Comparison of ENCODE assay signal across 8 cellular contexts in the genomic region with DNA sequence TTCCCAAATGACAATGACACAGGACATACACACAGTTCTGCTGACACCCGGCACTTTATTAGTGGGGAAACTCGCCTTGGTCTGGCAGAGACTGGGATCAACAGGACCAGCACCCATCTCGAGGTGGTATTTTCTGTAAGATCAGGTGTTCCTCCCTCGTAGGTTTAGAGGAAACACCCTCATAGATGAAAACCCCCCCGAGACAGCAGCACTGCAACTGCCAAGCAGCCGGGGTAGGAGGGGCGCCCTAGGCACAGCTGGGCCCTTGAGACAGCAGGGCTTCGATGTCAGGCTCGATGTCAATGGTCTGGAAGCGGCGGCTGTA. TPM values are rescaled to one million over a fixed set of nuclear protein-coding genes. Genes with fewer than 3 reads are reported as not detected.
DNase-seq lines count a peak whose midpoint lies in the region; ATAC-seq and TF ChIP-seq lines count a peak whose summit lies in the region.
"Not testable (repeated sequence)": the region's sequence is repeated elsewhere in the genome, so short reads cannot be mapped to it uniquely, and the experiment has no call there.

No MANE protein-coding gene starts in this region.

- not testable (repeated sequence) for H2AFZ ChIP-seq in Loucy (ENCODE audit: low read length)

- H3K4me3 ChIP-seq in GM06990 (replicated peaks; ENCODE audit: low read depth, low read length) (peak overlapping the region; percentile 93), Loucy (ENCODE audit: low read length, poor library complexity, severe bottlenecking) (peak overlapping the region; percentile 75), fibroblast of pulmonary artery (replicated peaks; ENCODE audit: low read depth, low read length) (peak overlapping the region; percentile 68), retinal pigment epithelial cell (ENCODE audit: low read length) (peak overlapping the region; percentile 64), vagina (peak overlapping the region; percentile 78 to 89)
- not testable (repeated sequence) for H3K4me3 ChIP-seq in mesendoderm (ENCODE audit: low read length)

- peak overlapping the region; percentile 98 for H3K27ac Mint-ChIP-seq in activated CD4-positive, alpha-beta T cell treated with anti-CD3 and anti-CD28 coated beads for 36 hours
- peak overlapping the region; percentile 78 for H3K27ac Mint-ChIP-seq in MCF 10A (ENCODE audit: low read depth, unreplicated experiment)

- H2BK120ac ChIP-seq in mesendoderm (ENCODE audit: low read depth, low read length) = not testable (repeated sequence)

- not testable (repeated sequence) for H3K27me3 ChIP-seq in GM06990 (replicated peaks; ENCODE audit: control insufficient read depth, insufficient read depth, low read length); Loucy (ENCODE audit: insufficient read depth, low read length, poor library complexity, severe bottlenecking); mesendoderm (ENCODE audit: insufficient read depth, low read length, poor library complexity); vagina

- CTCF ChIA-PET in activated CD4-positive, alpha-beta T cell treated with anti-CD3 and anti-CD28 coated beads for 36 hours (lab: Charles Lee) = interaction anchor here (0.6 to 1.7 kb wide), 5 partner anchors 12 to 316 kb away, joined by 3 to 7 read pairs (median 3); partner anchors contain the start of gene USP4
- CTCF ChIA-PET in MCF 10A (lab: Yijun Ruan, JAX) = not testable (repeated sequence)

- not testable (repeated sequence) for H3K27me3 Mint-ChIP-seq in activated CD4-positive, alpha-beta T cell treated with anti-CD3 and anti-CD28 coated beads for 36 hours; MCF 10A (ENCODE audit: insufficient read depth, unreplicated experiment)

- H3K79me2 ChIP-seq in Loucy (ENCODE audit: insufficient read depth, low read length); mesendoderm (ENCODE audit: control insufficient read depth, insufficient read depth, low read length): not testable (repeated sequence)

- peak overlapping the region; percentile 94 for H3K56ac ChIP-seq in mesendoderm (ENCODE audit: low read length)

- H3K9me2 ChIP-seq in Loucy (replicated peaks; ENCODE audit: low read depth, low read length) = not testable (repeated sequence)

- no CpG with 5 or more reads among the region's 11 CpGs for WGBS in mesendoderm (ENCODE audit: extremely low coverage, insufficient coverage, low lambda C conversion rate)

- peak; percentile 1 for ATAC-seq in activated CD4-positive, alpha-beta T cell treated with anti-CD3 and anti-CD28 coated beads for 36 hours

- H4K8ac ChIP-seq in mesendoderm (ENCODE audit: low read depth, low read length) = not testable (repeated sequence)

- H3K4me2 ChIP-seq in Loucy (ENCODE audit: low read depth, low read length, poor library complexity, severe bottlenecking) (peak overlapping the region; percentile 69), mesendoderm (ENCODE audit: low read length) (peak overlapping the region; percentile 4)

- BruUV-seq in MCF 10A (replicated peaks; lab: Mats Ljungman, UMichigan) = not testable (repeated sequence)

- not testable (repeated sequence) for TF ChIP-seq POLR2A in vagina (IDR thresholded peaks at IDR 0.05)

- H3K9ac ChIP-seq in Loucy (ENCODE audit: low read depth, low read length, poor library complexity, severe bottlenecking) (peak overlapping the region; percentile 81), mesendoderm (ENCODE audit: low read length) (peak overlapping the region; percentile 90)

- not testable (repeated sequence) for H3K9me3 ChIP-seq in Loucy (ENCODE audit: insufficient read depth, low read depth, low read length); vagina

- peaks cover 17% of the 10 kb centered on the region for H3K4me1 Mint-ChIP-seq in activated CD4-positive, alpha-beta T cell treated with anti-CD3 and anti-CD28 coated beads for 36 hours
- peaks cover 26% of the 10 kb centered on the region for H3K4me1 Mint-ChIP-seq in MCF 10A (ENCODE audit: insufficient read depth, unreplicated experiment)

- H2BK15ac ChIP-seq in mesendoderm (replicated peaks; ENCODE audit: low read depth) = not testable (repeated sequence)

- H3K4me1 ChIP-seq in Loucy (ENCODE audit: insufficient read depth, low read length, poor library complexity, severe bottlenecking); mesendoderm (ENCODE audit: control insufficient read depth, low read depth, low read length): not testable (repeated sequence)
- H3K4me1 ChIP-seq in vagina = peaks cover 54% of the 10 kb centered on the region

- H3K79me1 ChIP-seq in mesendoderm (ENCODE audit: low read length) = not testable (repeated sequence)

- H3K9me3 Mint-ChIP-seq in activated CD4-positive, alpha-beta T cell treated with anti-CD3 and anti-CD28 coated beads for 36 hours (ENCODE audit: low read depth); MCF 10A (ENCODE audit: unreplicated experiment): not testable (repeated sequence)

- not testable (repeated sequence) for H2AK5ac ChIP-seq in mesendoderm (ENCODE audit: low read length)

- not testable (repeated sequence) for DNase-seq in GM06990 (ENCODE audit: extremely low read depth, insufficient read length); activated CD4-positive, alpha-beta T cell treated with anti-CD3 and anti-CD28 coated beads for 36 hours; fibroblast of pulmonary artery (ENCODE audit: low read depth); mesendoderm; retinal pigment epithelial cell (ENCODE audit: low read depth); vagina (ENCODE audit: extremely low spot score in 2 of 2)
- peak; percentile 26 for DNase-seq in MCF 10A (ENCODE audit: unreplicated experiment)

- H3K27ac ChIP-seq in mesendoderm (ENCODE audit: low read depth, low read length) = not testable (repeated sequence)
- peak overlapping the region; percentile 91 for H3K27ac ChIP-seq in vagina

- POLR2A ChIA-PET in activated CD4-positive, alpha-beta T cell treated with anti-CD3 and anti-CD28 coated beads for 36 hours (lab: Charles Lee) = interaction anchor here (0.8 kb wide), 1 partner anchor 17 kb away, joined by 5 read pairs; no protein-coding TSS in a partner anchor
- POLR2A ChIA-PET in MCF 10A (lab: Yijun Ruan, JAX) = interaction anchor here (0.8 to 4.8 kb wide), 14 partner anchors 8 to 263 kb away, joined by 3 to 74 read pairs (median 7); partner anchors contain the start of genes QRICH1, RHOA, TCTA and USP19

- not testable (repeated sequence) for H4K20me1 ChIP-seq in Loucy (ENCODE audit: insufficient read depth, low read length, poor library complexity, severe bottlenecking)

- not testable (repeated sequence) for H3K18ac ChIP-seq in mesendoderm (ENCODE audit: low read length)

- H3K4ac ChIP-seq in mesendoderm (ENCODE audit: low read depth, low read length) = not testable (repeated sequence)

- peaks cover 16% of the 10 kb centered on the region for H3K36me3 ChIP-seq in GM06990 (ENCODE audit: control insufficient read depth, insufficient read depth, low read length)
- peaks cover 45% of the 10 kb centered on the region for H3K36me3 ChIP-seq in Loucy (ENCODE audit: insufficient read depth, low read length)
- H3K36me3 ChIP-seq in mesendoderm (ENCODE audit: control insufficient read depth, insufficient read depth, low read length) = not testable (repeated sequence)
- H3K36me3 ChIP-seq in vagina = peaks cover 0 to 36% of the 10 kb centered on the region in 2 donors

- TF ChIP-seq CTCF in GM06990 (IDR thresholded peaks at IDR 0.05; ENCODE audit: insufficient read depth, low read length, poor library complexity, severe bottlenecking); Loucy (conservative IDR thresholded peaks at IDR 0.05; ENCODE audit: low read length); MCF 10A (IDR thresholded peaks at IDR 0.05; ENCODE audit: unreplicated experiment); fibroblast of pulmonary artery (IDR thresholded peaks at IDR 0.05; ENCODE audit: low read length, missing control alignments); retinal pigment epithelial cell (conservative IDR thresholded peaks at IDR 0.05; ENCODE audit: low read depth, low read length); vagina (IDR thresholded peaks at IDR 0.05): not testable (repeated sequence)

- H3K23ac ChIP-seq in mesendoderm (ENCODE audit: low read length) = not testable (repeated sequence)

- not testable (repeated sequence) for H4K5ac ChIP-seq in mesendoderm (ENCODE audit: low read length)

- H3K36me3 Mint-ChIP-seq in activated CD4-positive, alpha-beta T cell treated with anti-CD3 and anti-CD28 coated beads for 36 hours (ENCODE audit: low read depth) = peaks cover 45% of the 10 kb centered on the region
- peaks cover 93% of the 10 kb centered on the region for H3K36me3 Mint-ChIP-seq in MCF 10A (ENCODE audit: insufficient read depth, unreplicated experiment)

- H3K4me3 Mint-ChIP-seq in activated CD4-positive, alpha-beta T cell treated with anti-CD3 and anti-CD28 coated beads for 36 hours = peak overlapping the region; percentile 94
- H3K4me3 Mint-ChIP-seq in MCF 10A (ENCODE audit: unreplicated experiment) = peak overlapping the region; percentile 95

- intact Hi-C loops in activated CD4-positive, alpha-beta T cell treated with anti-CD3 and anti-CD28 coated beads for 36 hours (cut with DNase I, micrococcal nuclease) = loop anchor here in 1 of 2 experiments (5.0 kb wide), 1 partner anchor 55 kb away; the partner anchor contains the start of genes RHOA and TCTA
- intact Hi-C loops in MCF 10A (cut with micrococcal nuclease) (loop anchor here (1.0 kb wide), 1 partner anchor 30 kb away; no protein-coding TSS in a partner anchor), vagina (cut with DNase I) (loop anchor here (5.0 kb wide), 1 partner anchor 50 kb away; no protein-coding TSS in a partner anchor)

- not testable (repeated sequence) for H3F3A ChIP-seq in Loucy (ENCODE audit: low read depth)

- not testable (repeated sequence) for H2BK5ac ChIP-seq in mesendoderm (ENCODE audit: low read length)

RNA-seq across cellular contexts. Expression of gene GPX1, which starts 1.1 kb away (rescaled TPM):
- total RNA-seq in activated CD4-positive, alpha-beta T cell treated with anti-CD3 and anti-CD28 coated beads for 36 hours = 100 to 1,000 TPM; 182 to 306 TPM
- 576 and 589 TPM in 2 replicates for total RNA-seq in MCF 10A (2022)
- polyA plus RNA-seq in mesendoderm (2013, experiment 1 of 2) = 252 TPM
- 250 TPM for polyA plus RNA-seq in mesendoderm (2013, experiment 2 of 2)
- total RNA-seq in vagina = 326 TPM

RNA-seq across cellular contexts. Expression of gene USP4, which starts 17.2 kb away (rescaled TPM):
- total RNA-seq in activated CD4-positive, alpha-beta T cell treated with anti-CD3 and anti-CD28 coated beads for 36 hours = 10 to 100 TPM; 69.3 to 71.8 TPM
- total RNA-seq in MCF 10A (2022) (52.6 and 54.1 TPM in 2 replicates), vagina (45.2 TPM)
- 20.3 TPM for polyA plus RNA-seq in mesendoderm (2013, experiment 1 of 2)
- 21.6 TPM for polyA plus RNA-seq in mesendoderm (2013, experiment 2 of 2)

RNA-seq across cellular contexts. Expression of gene RHOA, which starts 54.7 kb away (rescaled TPM):
- total RNA-seq in activated CD4-positive, alpha-beta T cell treated with anti-CD3 and anti-CD28 coated beads for 36 hours = 100 to 1,000 TPM; 438 to 449 TPM
- total RNA-seq in MCF 10A (2022) (273 and 298 TPM in 2 replicates), vagina (377 TPM)
- polyA plus RNA-seq in mesendoderm (2013, experiment 1 of 2) = 409 TPM
- polyA plus RNA-seq in mesendoderm (2013, experiment 2 of 2) = 408 TPM

RNA-seq across cellular contexts. Expression of gene TCTA, which starts 55.1 kb away (rescaled TPM):
- total RNA-seq in activated CD4-positive, alpha-beta T cell treated with anti-CD3 and anti-CD28 coated beads for 36 hours = 1 to 10 TPM; 9.4 TPM
- 14.0 and 17.2 TPM in 2 replicates for total RNA-seq in MCF 10A (2022)
- polyA plus RNA-seq in mesendoderm (2013, experiment 1 of 2) = 6.6 TPM
- 6.5 TPM for polyA plus RNA-seq in mesendoderm (2013, experiment 2 of 2)
- 16.7 TPM for total RNA-seq in vagina
